1 cellular context compared by ENCODE assay signal in the genomic region with DNA sequence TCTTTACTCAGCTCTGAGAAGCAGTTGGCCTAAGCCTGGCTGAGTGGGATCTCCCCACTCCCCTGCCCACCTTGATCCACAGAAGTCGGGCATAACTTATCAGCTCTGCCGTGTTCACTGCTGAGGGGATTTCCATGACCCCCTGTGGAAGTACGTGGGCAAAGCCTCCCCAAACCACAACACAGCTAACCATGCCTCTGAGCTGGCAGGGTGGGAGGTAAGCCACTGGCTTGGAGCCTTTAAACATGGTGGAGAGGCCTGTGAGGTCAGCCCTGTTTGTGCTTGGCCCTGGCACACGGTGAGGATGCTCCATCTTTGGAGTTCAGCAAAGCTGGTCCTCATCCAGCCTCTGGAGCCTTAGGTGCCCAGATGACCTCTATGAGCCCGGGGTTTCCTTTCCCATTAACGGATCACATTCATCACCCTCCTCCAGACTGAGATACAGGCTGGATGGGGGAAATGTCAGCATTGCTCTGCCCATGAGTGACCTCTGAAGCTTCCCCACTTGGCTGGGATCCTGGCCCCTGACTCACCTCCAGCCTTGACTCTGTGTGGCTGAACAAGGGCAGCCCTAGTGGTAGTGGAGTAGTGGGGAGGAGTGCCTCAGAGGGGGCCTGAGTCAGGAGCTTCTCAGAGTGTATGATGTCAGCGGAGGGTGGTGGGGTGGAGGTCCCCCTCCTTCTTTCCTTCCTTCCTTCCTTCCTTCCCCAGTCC.
A peak's percentile ranks its signal among the peaks of the same experiment; 100 is the strongest.
TF ChIP-seq lines count a peak whose summit lies in the region.

No MANE protein-coding gene starts in this region.

TF ChIP-seq in IMR-90, 13 proteins besides CTCF, POLR2A, EP300 and RAD21 (continued from another document):
- TF ChIP-seq ELK1 (IDR thresholded peaks at IDR 0.05; ENCODE audit: borderline replicate concordance, low read depth, low read length) (no peak), CEBPB (IDR thresholded peaks at IDR 0.05; ENCODE audit: low read depth, low read length) (0 out of 2 replicates have a peak, but pooled peaks have one; percentile 0), MXI1 (IDR thresholded peaks at IDR 0.05; ENCODE audit: borderline replicate concordance, low read depth, low read length) (no peak), MAZ (IDR thresholded peaks at IDR 0.05; ENCODE audit: borderline replicate concordance, low read depth, low read length) (peak; percentile 95), RCOR1 (IDR thresholded peaks at IDR 0.05; ENCODE audit: insufficient replicate concordance, low read length) (no peak), FOS (IDR thresholded peaks at IDR 0.05; ENCODE audit: low read depth, low read length) (peak; percentile 85), CHD1 (IDR thresholded peaks at IDR 0.05; ENCODE audit: low read depth, low read length) (no peak; the same call in 1 of the 2 replicates), MAFK (IDR thresholded peaks at IDR 0.05; ENCODE audit: low read depth, low read length) (peak; percentile 27; the same call in 1 of the 2 replicates), SMC3 (IDR thresholded peaks at IDR 0.05; ENCODE audit: low read depth, low read length) (no peak)
